8 cellular contexts compared by ENCODE assay signal in the genomic region with DNA sequence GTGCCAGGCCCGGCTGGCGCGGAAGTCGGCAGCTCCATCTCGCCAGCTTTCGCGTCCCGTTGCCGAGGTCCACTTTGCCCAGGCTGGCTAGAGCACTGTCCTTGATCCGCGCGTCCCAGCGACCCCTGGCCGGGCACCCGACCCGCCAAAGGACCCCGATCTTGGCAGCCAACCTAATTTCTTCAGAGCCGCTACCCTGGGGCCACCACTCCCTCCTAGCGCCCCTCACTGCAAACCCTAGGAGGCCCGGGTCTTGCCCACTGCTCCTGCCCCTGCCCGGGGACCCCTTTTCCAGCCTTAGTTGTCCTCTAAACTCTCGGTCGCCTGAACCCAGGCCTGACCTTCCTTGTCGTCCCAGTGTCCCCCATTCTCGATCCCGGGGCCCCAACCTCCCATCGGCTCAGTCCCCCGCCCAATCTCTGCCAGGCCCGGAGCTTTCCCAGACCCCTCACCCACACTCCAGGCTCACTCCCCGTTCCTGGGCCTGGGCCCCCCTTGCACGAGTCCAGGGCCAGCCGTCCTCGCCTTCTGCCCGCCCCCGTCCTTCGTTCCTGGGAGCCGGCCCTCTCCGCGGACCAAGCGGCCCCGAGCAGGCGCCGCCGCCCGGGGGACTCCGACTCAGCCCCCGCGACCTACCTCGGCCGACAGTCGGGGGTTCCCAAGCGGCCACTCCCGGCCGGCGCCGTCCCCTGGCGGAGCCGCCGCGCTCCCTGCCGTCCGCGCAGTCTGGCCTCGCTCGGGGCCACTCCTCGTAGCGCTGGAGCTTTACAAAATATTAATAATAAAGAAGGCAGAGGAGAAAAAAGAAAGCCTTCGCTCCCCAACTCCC. TPM values are rescaled to one million over a fixed set of nuclear protein-coding genes. Genes with fewer than 3 reads are reported as not detected.
A peak's percentile ranks its signal among the peaks of the same experiment; 100 is the strongest.
DNase-seq lines count a peak whose midpoint lies in the region; ATAC-seq and TF ChIP-seq lines count a peak whose summit lies in the region.

No MANE protein-coding gene starts in this region.

- H3K9me3 ChIP-seq in breast epithelium: no peaks in the 10 kb centered on the region
- no peaks in the 10 kb centered on the region for H3K9me3 ChIP-seq in naive thymus-derived CD4-positive, alpha-beta T cell (ENCODE audit: control insufficient read depth in 2 of 3, low read length in 3 of 3)

- TF ChIP-seq POLR2A in breast epithelium (IDR thresholded peaks at IDR 0.05): no peak

- POLR2A ChIA-PET in naive thymus-derived CD4-positive, alpha-beta T cell (lab: Charles Lee): no interaction called here

- peak overlapping the region; percentile 54 for H3K4me3 Mint-ChIP-seq in stimulated activated naive CD8-positive, alpha-beta T cell treated with anti-CD3 and anti-CD28 coated beads, Interleukin-15, Interleukin-2, amounts not matched to agents 100 ng/mL and 50 ng/mL, for 24 hours
- peak overlapping the region; percentile 47 to 88 (median 76) for H3K4me3 Mint-ChIP-seq in naive thymus-derived CD4-positive, alpha-beta T cell

- peaks cover 72% of the 10 kb centered on the region for H3K27me3 Mint-ChIP-seq in stimulated activated naive CD8-positive, alpha-beta T cell treated with anti-CD3 and anti-CD28 coated beads, Interleukin-15, Interleukin-2, amounts not matched to agents 100 ng/mL and 50 ng/mL, for 24 hours
- H3K27me3 Mint-ChIP-seq in naive thymus-derived CD4-positive, alpha-beta T cell: peaks cover 40 to 80% (median 62%) of the 10 kb centered on the region in 5 donors

- H3K36me3 ChIP-seq in breast epithelium: no peaks in the 10 kb centered on the region
- H3K36me3 ChIP-seq in naive thymus-derived CD4-positive, alpha-beta T cell (ENCODE audit: control insufficient read depth in 2 of 3, insufficient read depth in 3 of 3, low read length in 3 of 3): no peaks in the 10 kb centered on the region

- DNase-seq in stimulated activated naive CD8-positive, alpha-beta T cell treated with anti-CD3 and anti-CD28 coated beads, Interleukin-15, Interleukin-2, amounts not matched to agents 100 U/mL and 50 U/mL, for 24 hours: no peak
- DNase-seq in breast epithelium (ENCODE audit: low spot score in 2 of 2): no peak
- no peak for DNase-seq in naive thymus-derived CD4-positive, alpha-beta T cell
- no peak for DNase-seq in DMS153 treated with DMSO at 0.1 percent for 48 hours (lab: John Stamatoyannopoulos, UW; ENCODE audit: unreplicated experiment)

- peak overlapping the region; percentile 24 to 84 (median 66) for H3K4me3 ChIP-seq in breast epithelium
- no peak overlapping the region for H3K4me3 ChIP-seq in naive thymus-derived CD4-positive, alpha-beta T cell (ENCODE audit: low read length)

- ATAC-seq in stimulated activated naive CD8-positive, alpha-beta T cell treated with anti-CD3 and anti-CD28 coated beads, Interleukin-15, Interleukin-2, amounts not matched to agents 100 U/mL and 50 U/mL, for 24 hours: no peak
- no peak for ATAC-seq in naive thymus-derived CD4-positive, alpha-beta T cell
- ATAC-seq in HG03571 (IDR thresholded peaks at IDR 0.05; ENCODE audit: unreplicated experiment) (no peak), HG03025 (IDR thresholded peaks at IDR 0.05; ENCODE audit: low FRiP score, unreplicated experiment) (no peak), GM19397 (IDR thresholded peaks at IDR 0.05; ENCODE audit: unreplicated experiment) (no peak)

- peaks cover 21% of the 10 kb centered on the region for H3K4me1 Mint-ChIP-seq in stimulated activated naive CD8-positive, alpha-beta T cell treated with anti-CD3 and anti-CD28 coated beads, Interleukin-15, Interleukin-2, amounts not matched to agents 100 ng/mL and 50 ng/mL, for 24 hours (ENCODE audit: low read depth)
- peaks cover 12 to 27% (median 19%) of the 10 kb centered on the region in 7 donors for H3K4me1 Mint-ChIP-seq in naive thymus-derived CD4-positive, alpha-beta T cell

- intact Hi-C loops in breast epithelium (cut with DNase I; ENCODE audit: low total_unique reads): no loop called here
- intact Hi-C loops in naive thymus-derived CD4-positive, alpha-beta T cell (cut with micrococcal nuclease): loop anchor here (2.0 to 5.0 kb wide), 2 partner anchors 78 to 169 kb away; no protein-coding TSS in a partner anchor

- peaks cover 4 to 22% of the 10 kb centered on the region in 2 donors for H3K27me3 ChIP-seq in breast epithelium
- H3K27me3 ChIP-seq in naive thymus-derived CD4-positive, alpha-beta T cell (ENCODE audit: control insufficient read depth in 2 of 2, insufficient read depth in 2 of 2, low read length in 2 of 2): peaks cover 10 to 12% of the 10 kb centered on the region in 2 donors

- CTCF ChIA-PET in naive thymus-derived CD4-positive, alpha-beta T cell (lab: Charles Lee): no interaction called here

- no peaks in the 10 kb centered on the region for H3K9me3 Mint-ChIP-seq in stimulated activated naive CD8-positive, alpha-beta T cell treated with anti-CD3 and anti-CD28 coated beads, Interleukin-15, Interleukin-2, amounts not matched to agents 100 ng/mL and 50 ng/mL, for 24 hours
- no peaks in the 10 kb centered on the region for H3K9me3 Mint-ChIP-seq in naive thymus-derived CD4-positive, alpha-beta T cell

- H3K36me3 Mint-ChIP-seq in stimulated activated naive CD8-positive, alpha-beta T cell treated with anti-CD3 and anti-CD28 coated beads, Interleukin-15, Interleukin-2, amounts not matched to agents 100 ng/mL and 50 ng/mL, for 24 hours (ENCODE audit: low read depth): no peaks in the 10 kb centered on the region
- peaks cover 0 to 1% (median 0%) of the 10 kb centered on the region in 5 donors for H3K36me3 Mint-ChIP-seq in naive thymus-derived CD4-positive, alpha-beta T cell

- H3K27ac Mint-ChIP-seq in stimulated activated naive CD8-positive, alpha-beta T cell treated with anti-CD3 and anti-CD28 coated beads, Interleukin-15, Interleukin-2, amounts not matched to agents 100 ng/mL and 50 ng/mL, for 24 hours: no peak overlapping the region
- H3K27ac Mint-ChIP-seq in naive thymus-derived CD4-positive, alpha-beta T cell: peak overlapping the region in 1 of 9 donors; percentile 49

- peaks cover 0 to 11% of the 10 kb centered on the region in 2 donors for H3K4me1 ChIP-seq in breast epithelium
- H3K4me1 ChIP-seq in naive thymus-derived CD4-positive, alpha-beta T cell (ENCODE audit: control insufficient read depth in 2 of 2, insufficient read depth in 2 of 2, low read length in 2 of 2): peaks cover 6 to 7% of the 10 kb centered on the region in 2 donors

- no peak for TF ChIP-seq CTCF in breast epithelium (IDR thresholded peaks at IDR 0.05)

- H3K27ac ChIP-seq in breast epithelium: peak overlapping the region; percentile 70 to 93
- no peak overlapping the region for H3K27ac ChIP-seq in naive thymus-derived CD4-positive, alpha-beta T cell (ENCODE audit: low read depth, low read length)

RNA-seq across cellular contexts. Expression of a gene that starts 0.7 kb away (rescaled TPM):
- 10 to 100 TPM in 1 of 3 donors, 1 to 10 TPM in 1, under 1 TPM in 1; 0.16 to 20.3 (median 9.2) TPM for total RNA-seq in breast epithelium
- total RNA-seq in naive thymus-derived CD4-positive, alpha-beta T cell: not detected
- not detected for polyA plus RNA-seq in naive thymus-derived CD4-positive, alpha-beta T cell
